In genomic region chr2:134836986-134837385, GRCh38 we compare ENCODE assay signal across 2 cellular contexts.
TF ChIP-seq lines count a peak whose summit lies in the region.

No MANE protein-coding gene starts in this region.

TF ChIP-seq in IMR-90, 13 proteins besides CTCF, POLR2A, EP300 and RAD21:
- TF ChIP-seq ELK1 (IDR thresholded peaks at IDR 0.05; ENCODE audit: borderline replicate concordance, low read depth, low read length) (no peak), MAZ (IDR thresholded peaks at IDR 0.05; ENCODE audit: borderline replicate concordance, low read depth, low read length) (no peak), BHLHE40 (IDR thresholded peaks at IDR 0.05; ENCODE audit: low read depth, low read length) (no peak), USF2 (IDR thresholded peaks at IDR 0.05; ENCODE audit: low read depth, low read length) (no peak), MXI1 (IDR thresholded peaks at IDR 0.05; ENCODE audit: borderline replicate concordance, low read depth, low read length) (no peak), MAFK (IDR thresholded peaks at IDR 0.05; ENCODE audit: low read depth, low read length) (no peak), RFX5 (IDR thresholded peaks at IDR 0.05; ENCODE audit: low read depth, low read length) (no peak), NFE2L2 (IDR thresholded peaks at IDR 0.05; ENCODE audit: low read depth, low read length) (no peak), FOS (IDR thresholded peaks at IDR 0.05; ENCODE audit: low read depth, low read length) (0 out of 2 replicates have a peak, but pooled peaks have one; percentile 7), CEBPB (IDR thresholded peaks at IDR 0.05; ENCODE audit: low read depth, low read length) (peak; percentile 89), CHD1 (IDR thresholded peaks at IDR 0.05; ENCODE audit: low read depth, low read length) (no peak), SMC3 (IDR thresholded peaks at IDR 0.05; ENCODE audit: low read depth, low read length) (no peak)

TF ChIP-seq in GM12891, 5 proteins besides CTCF, POLR2A, EP300 and RAD21:
- TF ChIP-seq PAX5 (IDR thresholded peaks at IDR 0.05; ENCODE audit: insufficient read depth, low read length, severe bottlenecking) = no peak
- TF ChIP-seq POLR2AphosphoS5 (IDR thresholded peaks at IDR 0.05; ENCODE audit: low read depth, low read length) = no peak
- TF ChIP-seq POU2F2 (IDR thresholded peaks at IDR 0.05; ENCODE audit: low read depth, low read length) = no peak
- TF ChIP-seq SPI1 (IDR thresholded peaks at IDR 0.05; ENCODE audit: low read depth, low read length) = no peak
- TF ChIP-seq TAF1 (IDR thresholded peaks at IDR 0.05; ENCODE audit: low read depth, low read length) = no peak
